Comparison of ENCODE assay signal across 9 cellular contexts in the genomic region with DNA sequence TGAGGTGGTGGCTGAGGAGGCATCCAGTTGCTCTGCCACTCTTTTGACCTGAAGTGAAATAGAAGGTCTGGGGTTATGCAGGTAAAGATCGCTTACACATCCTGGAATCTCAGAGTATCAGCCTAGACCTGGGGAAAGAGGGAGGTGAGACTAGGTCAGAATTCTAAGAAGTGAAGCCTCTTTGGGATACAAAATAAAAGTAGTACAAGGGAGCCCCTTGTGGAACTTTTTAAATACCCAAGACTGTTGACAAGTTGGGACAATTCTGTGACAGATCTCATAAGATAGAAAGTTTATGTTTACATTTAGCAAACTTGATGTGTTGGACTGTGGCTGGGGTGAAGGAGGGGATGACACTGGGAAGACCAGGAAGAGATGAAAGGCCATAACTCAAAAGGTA.
DNase-seq lines count a peak whose midpoint lies in the region; TF ChIP-seq lines count a peak whose summit lies in the region.
"Had no signal": no experiment of that assay in that cellular context is flagged by ENCODE, and none has a peak within 500 bp of the region (broad histone marks: within the 10 kb centered on the region; RNA-seq: fewer than 3 reads in every experiment).

No MANE protein-coding gene starts in this region.

- H4K8ac ChIP-seq in neuronal stem cell (ENCODE audit: low read depth, low read length) = no peak overlapping the region

- H3K23ac ChIP-seq in neuronal stem cell (ENCODE audit: low read depth, low read length, poor library complexity) = no peak overlapping the region

- H2BK120ac ChIP-seq in neuronal stem cell (ENCODE audit: low read depth, low read length) = no peak overlapping the region

- in situ Hi-C loops in GM13977 (cut with MboI; ENCODE audit: low pct_unique_long_range_greater_than_20kb, low sequenced_read_pairs, unreplicated experiment) (loop anchor here (25.0 kb wide), 2 partner anchors 272 to 547 kb away; a partner anchor contains a TSS), mammary epithelial cell (cut with MboI; ENCODE audit: low sequenced_read_pairs in 2 of 2) (loop anchor here (10.0 to 25.0 kb wide), 4 partner anchors 275 to 545 kb away; no protein-coding TSS in a partner anchor)

- H3K4me1 ChIP-seq in mammary epithelial cell (ENCODE audit: insufficient read depth, low read length) = no peaks in the 10 kb centered on the region
- H3K4me1 ChIP-seq in osteoblast (ENCODE audit: insufficient read depth, low read length) = no peaks in the 10 kb centered on the region
- H3K4me1 ChIP-seq in tibial nerve = no peaks in the 10 kb centered on the region
- peaks cover 0 to 2% of the 10 kb centered on the region in 2 donors for H3K4me1 ChIP-seq in neuronal stem cell (ENCODE audit: control insufficient read depth in 2 of 2, insufficient read depth in 1 of 2, low read depth in 1 of 2, low read length in 2 of 2)
- H3K4me1 ChIP-seq: esophagus muscularis mucosa had no signal

- H4K20me1 ChIP-seq in mammary epithelial cell (ENCODE audit: insufficient read depth, low read length) (no peaks in the 10 kb centered on the region), osteoblast (ENCODE audit: insufficient read depth, low read length) (no peaks in the 10 kb centered on the region)

- intact Hi-C loops in mammary epithelial cell (cut with micrococcal nuclease) = loop anchor here (1.0 to 10.0 kb wide), 6 partner anchors 95 to 603 kb away; no protein-coding TSS in a partner anchor

- H3K18ac ChIP-seq in neuronal stem cell (ENCODE audit: low read length) = no peak overlapping the region

- no peak overlapping the region for H2BK15ac ChIP-seq in neuronal stem cell (ENCODE audit: low read length)

- no peak overlapping the region for H3K4ac ChIP-seq in neuronal stem cell (ENCODE audit: low read length)

- H3K14ac ChIP-seq in neuronal stem cell (ENCODE audit: low read length) = no peak overlapping the region

- H2AFZ ChIP-seq in mammary epithelial cell (ENCODE audit: low read depth, low read length) = no peak overlapping the region
- no peak overlapping the region for H2AFZ ChIP-seq in osteoblast (ENCODE audit: low read length)
- H2AFZ ChIP-seq in neuronal stem cell (ENCODE audit: low read length) = no peak overlapping the region

- dilution Hi-C loops in mammary epithelial cell (cut with HindIII; ENCODE audit: low sequenced_read_pairs) = no loop called here

- no peak overlapping the region for H3K27ac ChIP-seq in mammary epithelial cell (ENCODE audit: insufficient read depth, low read depth, low read length)
- no peak overlapping the region for H3K27ac ChIP-seq in osteoblast (ENCODE audit: low read depth, low read length)
- no peak overlapping the region for H3K27ac ChIP-seq in tibial nerve
- H3K27ac ChIP-seq in neuronal stem cell (replicated peaks; ENCODE audit: low read length) = no peak overlapping the region
- H3K27ac ChIP-seq: esophagus muscularis mucosa had no signal

- no peak overlapping the region for H2BK12ac ChIP-seq in neuronal stem cell (ENCODE audit: low read length)

- no peak overlapping the region for H2BK5ac ChIP-seq in neuronal stem cell (ENCODE audit: low read length)

- no TSS peak for BruUV-seq in mammary epithelial cell (replicated peaks; lab: Mats Ljungman, UMichigan)

- no peak overlapping the region for H3K4me3 ChIP-seq in LNCaP clone FGC (ENCODE audit: low read depth, low read length)
- no peak overlapping the region for H3K4me3 ChIP-seq in mammary epithelial cell (replicated peaks in 1 of 3; ENCODE audit: insufficient read depth in 1 of 3, low read depth in 2 of 3, low read length in 3 of 3)
- no peak overlapping the region for H3K4me3 ChIP-seq in osteoblast (ENCODE audit: insufficient read depth, low read length)
- no peak overlapping the region for H3K4me3 ChIP-seq in tibial nerve
- H3K4me3 ChIP-seq in neuronal stem cell (ENCODE audit: low read length in 2 of 2) = no peak overlapping the region
- H3K4me3 ChIP-seq: esophagus muscularis mucosa had no signal

- no peak overlapping the region for H4K91ac ChIP-seq in neuronal stem cell (ENCODE audit: low read depth, low read length, poor library complexity)

- no peak for DNase-seq in GM13977 (ENCODE audit: low spot score)
- no peak for DNase-seq in LNCaP clone FGC (ENCODE audit: low read depth)
- DNase-seq in mammary epithelial cell = peak; percentile 31
- DNase-seq in osteoblast (ENCODE audit: insufficient read length, low spot score, missing footprints) = no peak
- no peak for DNase-seq in SHP77 treated with DMSO at 0.1 percent for 48 hours (lab: John Stamatoyannopoulos, UW)
- DNase-seq in tibial nerve (ENCODE audit: low spot score in 2 of 2) = no peak
- DNase-seq in neuronal stem cell (ENCODE audit: low spot score) = no peak
- no peak for DNase-seq in DMS153 (lab: John Stamatoyannopoulos, UW)

- no peaks in the 10 kb centered on the region for H3K79me1 ChIP-seq in neuronal stem cell (ENCODE audit: low read depth, low read length)

- no peak overlapping the region for H2AK5ac ChIP-seq in neuronal stem cell (ENCODE audit: low read depth, low read length)

- TF ChIP-seq POLR2A in tibial nerve (IDR thresholded peaks at IDR 0.05) = no peak

- no peak overlapping the region for H3K4me2 ChIP-seq in mammary epithelial cell (ENCODE audit: insufficient read depth, low read depth, low read length)
- H3K4me2 ChIP-seq in osteoblast (ENCODE audit: insufficient read depth, low read length) = no peak overlapping the region
- H3K4me2 ChIP-seq in neuronal stem cell (ENCODE audit: insufficient read depth, low read length, poor library complexity, severe bottlenecking) = no peak overlapping the region

- TF ChIP-seq EP300 in tibial nerve (IDR thresholded peaks at IDR 0.05) = no peak

- H3K79me2 ChIP-seq in mammary epithelial cell (ENCODE audit: insufficient read depth, low read length) = no peaks in the 10 kb centered on the region
- H3K79me2 ChIP-seq in osteoblast (ENCODE audit: insufficient read depth, low read length) = no peaks in the 10 kb centered on the region

- no peak overlapping the region for H3K9ac ChIP-seq in mammary epithelial cell (ENCODE audit: insufficient read depth, low read length)
- no peak overlapping the region for H3K9ac ChIP-seq in neuronal stem cell (ENCODE audit: low read depth, low read length, poor library complexity)

- TF ChIP-seq CTCF in GM13977 (IDR thresholded peaks at IDR 0.05; ENCODE audit: extremely low read depth, insufficient read depth, missing control alignments) (peak; percentile 23), LNCaP clone FGC (IDR thresholded peaks at IDR 0.05; ENCODE audit: control insufficient read depth, extremely low read depth, insufficient read depth) (peak; percentile 23; the same call in 1 of the 2 replicates), mammary epithelial cell (conservative IDR thresholded peaks at IDR 0.05 in 1 of 2, IDR thresholded peaks at IDR 0.05 in 1 of 2; ENCODE audit: extremely low read depth in 1 of 2, insufficient read depth in 1 of 2, low read depth in 1 of 2, low read length in 2 of 2) (peak; percentile 34 to 45), osteoblast (IDR thresholded peaks at IDR 0.05; ENCODE audit: extremely low read depth, low read depth, low read length) (peak; percentile 48), tibial nerve (IDR thresholded peaks at IDR 0.05) (peak in 1 of 5 experiments; percentile 16)

- CTCF ChIA-PET in mammary epithelial cell (lab: Charles Lee; ENCODE audit: low non-redundant PET) = no interaction called here

- H3K27me3 ChIP-seq in mammary epithelial cell (ENCODE audit: insufficient read depth, low read length) (no peaks in the 10 kb centered on the region), osteoblast (ENCODE audit: insufficient read depth, low read length) (no peaks in the 10 kb centered on the region), tibial nerve (no peaks in the 10 kb centered on the region), neuronal stem cell (ENCODE audit: control insufficient read depth in 3 of 3, insufficient read depth in 3 of 3, low read depth in 1 of 3, low read length in 3 of 3) (no peaks in the 10 kb centered on the region)
- H3K27me3 ChIP-seq: esophagus muscularis mucosa had no signal

- H3K9me3 ChIP-seq in mammary epithelial cell (replicated peaks; ENCODE audit: insufficient read depth, low read length) = peaks cover 9% of the 10 kb centered on the region
- H3K9me3 ChIP-seq in osteoblast (ENCODE audit: low read depth, low read length) = no peaks in the 10 kb centered on the region
- H3K9me3 ChIP-seq in tibial nerve = peaks cover 0 to 7% (median 0%) of the 10 kb centered on the region in 4 donors
- peaks cover 7 to 27% of the 10 kb centered on the region in 2 donors for H3K9me3 ChIP-seq in neuronal stem cell (replicated peaks in 1 of 2; ENCODE audit: control insufficient read depth in 2 of 2, insufficient read depth in 1 of 2, low read depth in 1 of 2, low read length in 2 of 2)

- no peaks in the 10 kb centered on the region for H3K36me3 ChIP-seq in mammary epithelial cell (ENCODE audit: insufficient read depth, low read length)
- no peaks in the 10 kb centered on the region for H3K36me3 ChIP-seq in osteoblast (ENCODE audit: insufficient read depth, low read length)
- H3K36me3 ChIP-seq in tibial nerve = no peaks in the 10 kb centered on the region
- H3K36me3 ChIP-seq in neuronal stem cell (replicated peaks in 1 of 2; ENCODE audit: control insufficient read depth in 2 of 2, insufficient read depth in 2 of 2, low read length in 2 of 2) = no peaks in the 10 kb centered on the region
- H3K36me3 ChIP-seq: esophagus muscularis mucosa had no signal

- WGBS in mammary epithelial cell (ENCODE audit: low coverage, missing lambda C conversion rate) = 100% methylated on average over 1 of the region's 1 CpG
- WGBS in tibial nerve, 2 donors = 93 to 100% methylated on average over 1 of the region's 1 CpG
- no CpG with 5 or more reads among the region's 1 CpG for WGBS in neuronal stem cell (ENCODE audit: extremely low coverage in 2 of 2, insufficient read length in 2 of 2, insufficient replicate concordance in 1 of 2), 2 donors
